Comparison of ENCODE assay signal across 1 cellular context in the genomic region with DNA sequence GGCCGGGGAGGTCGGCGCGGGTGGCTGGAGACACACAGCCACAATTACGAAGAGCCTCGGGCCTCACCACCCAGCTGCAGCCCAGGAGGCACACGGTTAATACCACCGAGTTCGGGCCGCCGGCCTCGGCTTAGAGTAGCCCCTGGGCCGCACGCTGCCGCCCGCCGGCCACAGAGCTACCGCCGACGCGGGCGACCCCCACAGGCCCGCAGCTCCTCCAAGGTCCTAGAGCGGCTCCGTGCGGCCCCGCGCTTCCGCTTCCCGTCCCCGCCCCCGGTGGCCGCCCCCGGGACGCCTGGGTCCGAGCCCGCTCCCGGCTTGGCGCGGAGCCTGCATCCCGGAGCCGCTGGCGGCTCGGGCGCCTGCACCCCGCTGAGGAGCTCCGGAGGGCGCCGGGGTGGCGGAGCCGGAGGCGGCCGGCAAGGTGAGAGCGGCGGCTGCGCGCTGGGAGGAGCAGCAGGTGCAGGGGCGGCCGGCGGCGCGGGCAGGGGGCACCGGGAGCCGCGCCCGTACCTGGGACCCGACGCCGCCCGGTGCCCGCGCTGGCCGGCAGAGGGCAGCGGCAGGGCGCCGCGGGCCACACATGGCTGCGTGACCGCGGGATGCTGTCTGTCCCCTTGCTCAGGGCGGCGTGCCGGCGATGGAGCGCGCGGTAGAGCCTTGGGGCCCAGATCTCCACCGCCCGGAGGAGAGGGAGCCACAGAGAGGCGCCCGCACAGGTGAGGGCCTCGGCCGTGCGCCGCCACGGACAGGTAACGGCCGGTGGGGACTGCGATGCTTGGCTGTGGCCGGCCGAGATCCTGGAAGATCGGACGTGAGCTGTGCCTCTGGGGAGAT.
TF ChIP-seq lines count a peak whose summit lies in the region.

A gene (plus strand): TSS at position 266 of the 837 bp plus-strand sequence. CDS start 375 bp downstream, at position 641.

TF ChIP-seq in HEK293, 187 proteins besides CTCF, POLR2A, EP300 and RAD21 (continued from another document and continues in another):
- TF ChIP-seq, protein P1, sequence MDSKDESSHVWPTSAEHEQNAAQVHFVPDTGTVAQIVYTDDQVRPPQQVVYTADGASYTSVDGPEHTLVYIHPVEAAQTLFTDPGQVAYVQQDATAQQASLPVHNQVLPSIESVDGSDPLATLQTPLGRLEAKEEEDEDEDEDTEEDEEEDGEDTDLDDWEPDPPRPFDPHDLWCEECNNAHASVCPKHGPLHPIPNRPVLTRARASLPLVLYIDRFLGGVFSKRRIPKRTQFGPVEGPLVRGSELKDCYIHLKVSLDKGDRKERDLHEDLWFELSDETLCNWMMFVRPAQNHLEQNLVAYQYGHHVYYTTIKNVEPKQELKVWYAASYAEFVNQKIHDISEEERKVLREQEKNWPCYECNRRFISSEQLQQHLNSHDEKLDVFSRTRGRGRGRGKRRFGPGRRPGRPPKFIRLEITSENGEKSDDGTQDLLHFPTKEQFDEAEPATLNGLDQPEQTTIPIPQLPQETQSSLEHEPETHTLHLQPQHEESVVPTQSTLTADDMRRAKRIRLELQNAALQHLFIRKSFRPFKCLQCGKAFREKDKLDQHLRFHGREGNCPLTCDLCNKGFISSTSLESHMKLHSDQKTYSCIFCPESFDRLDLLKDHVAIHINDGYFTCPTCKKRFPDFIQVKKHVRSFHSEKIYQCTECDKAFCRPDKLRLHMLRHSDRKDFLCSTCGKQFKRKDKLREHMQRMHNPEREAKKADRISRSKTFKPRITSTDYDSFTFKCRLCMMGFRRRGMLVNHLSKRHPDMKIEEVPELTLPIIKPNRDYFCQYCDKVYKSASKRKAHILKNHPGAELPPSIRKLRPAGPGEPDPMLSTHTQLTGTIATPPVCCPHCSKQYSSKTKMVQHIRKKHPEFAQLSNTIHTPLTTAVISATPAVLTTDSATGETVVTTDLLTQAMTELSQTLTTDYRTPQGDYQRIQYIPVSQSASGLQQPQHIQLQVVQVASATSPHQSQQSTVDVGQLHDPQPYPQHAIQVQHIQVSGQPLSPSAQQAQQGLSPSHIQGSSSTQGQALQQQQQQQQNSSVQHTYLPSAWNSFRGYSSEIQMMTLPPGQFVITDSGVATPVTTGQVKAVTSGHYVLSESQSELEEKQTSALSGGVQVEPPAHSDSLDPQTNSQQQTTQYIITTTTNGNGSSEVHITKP (tag by site-specific recombination; IDR thresholded peaks at IDR 0.05), result peak; percentile 57
- TF ChIP-seq ZFP3 (tag by site-specific recombination; IDR thresholded peaks at IDR 0.05; ENCODE audit: low read depth) (no peak), BCL11A (tag by site-specific recombination; IDR thresholded peaks at IDR 0.05; ENCODE audit: low read depth) (0 out of 2 replicates have a peak, but pooled peaks have one; percentile 31), ZNF302 (tag by site-specific recombination; IDR thresholded peaks at IDR 0.05; ENCODE audit: low read depth) (no peak), ZNF121 (tag by site-specific recombination; IDR thresholded peaks at IDR 0.05) (no peak), ZNF561 (tag by site-specific recombination; IDR thresholded peaks at IDR 0.05; ENCODE audit: borderline replicate concordance) (peak; percentile 95), WT1 (tag by site-specific recombination; IDR thresholded peaks at IDR 0.05) (no peak), ZNF701 (tag by site-specific recombination; IDR thresholded peaks at IDR 0.05) (no peak), ZNF777 (tag by site-specific recombination; IDR thresholded peaks at IDR 0.05; ENCODE audit: borderline replicate concordance) (peak; percentile 67; the same call in 1 of the 2 replicates), ZNF544 (tag by site-specific recombination; IDR thresholded peaks at IDR 0.05) (no peak), ZNF239 (tag by site-specific recombination; IDR thresholded peaks at IDR 0.05) (peak; percentile 54; the same call in 1 of the 2 replicates), ZBTB8A (tag by site-specific recombination; IDR thresholded peaks at IDR 0.05) (peak; percentile 93), ZXDB (tag by site-specific recombination; IDR thresholded peaks at IDR 0.05) (peak; percentile 92), ZNF654 (tag by site-specific recombination; IDR thresholded peaks at IDR 0.05; ENCODE audit: low read depth) (no peak), ZNF184 (tag by site-specific recombination; IDR thresholded peaks at IDR 0.05) (peak; percentile 75; the same call in 1 of the 2 replicates), MYNN (tag by site-specific recombination; IDR thresholded peaks at IDR 0.05; ENCODE audit: borderline replicate concordance) (no peak), ZBTB21 (tag by site-specific recombination; IDR thresholded peaks at IDR 0.05) (no peak), ZNF660 (tag by site-specific recombination; IDR thresholded peaks at IDR 0.05) (peak; percentile 96; the same call in 1 of the 2 replicates), ZNF416 (tag by site-specific recombination; IDR thresholded peaks at IDR 0.05) (no peak), ZNF76 (tag by site-specific recombination; IDR thresholded peaks at IDR 0.05; ENCODE audit: borderline replicate concordance, low read depth) (peak; percentile 84), ZNF768 (tag by site-specific recombination; IDR thresholded peaks at IDR 0.05) (peak; percentile 42; the same call in 1 of the 2 replicates), ZNF843 (tag by site-specific recombination; IDR thresholded peaks at IDR 0.05) (0 out of 2 replicates have a peak, but pooled peaks have one; percentile 55), ZNF677 (tag by site-specific recombination; IDR thresholded peaks at IDR 0.05) (peak; percentile 50; the same call in 1 of the 2 replicates), ZNF600 (tag by site-specific recombination; IDR thresholded peaks at IDR 0.05) (peak; percentile 79), REPIN1 (tag by site-specific recombination; IDR thresholded peaks at IDR 0.05; ENCODE audit: low read depth) (0 out of 2 replicates have a peak, but pooled peaks have one; percentile 9), ZBTB7A (tag by site-specific recombination; IDR thresholded peaks at IDR 0.05; ENCODE audit: low read depth) (peak; percentile 54; the same call in 1 of the 2 replicates), ZNF776 (tag by site-specific recombination; IDR thresholded peaks at IDR 0.05; ENCODE audit: borderline replicate concordance) (no peak), ZNF621 (tag by site-specific recombination; IDR thresholded peaks at IDR 0.05) (no peak), ZNF132 (tag by site-specific recombination; IDR thresholded peaks at IDR 0.05; ENCODE audit: borderline replicate concordance) (no peak), SCRT2 (tag by site-specific recombination; IDR thresholded peaks at IDR 0.05) (peak; percentile 44; the same call in 1 of the 2 replicates), ZNF311 (tag by site-specific recombination; IDR thresholded peaks at IDR 0.05; ENCODE audit: borderline replicate concordance) (no peak), ZNF558 (tag by site-specific recombination; IDR thresholded peaks at IDR 0.05) (no peak), YY2 (tag by site-specific recombination; IDR thresholded peaks at IDR 0.05) (peak; percentile 71), ZNF292 (tag by site-specific recombination; IDR thresholded peaks at IDR 0.05; ENCODE audit: borderline replicate concordance, low read depth) (no peak), ZNF24 (tag by site-specific recombination; IDR thresholded peaks at IDR 0.05) (peak; percentile 65; the same call in 1 of the 2 replicates), ZNF354C (tag by site-specific recombination; IDR thresholded peaks at IDR 0.05; ENCODE audit: borderline replicate concordance, low read depth) (no peak), ZFHX2 (tag by site-specific recombination; conservative IDR thresholded peaks at IDR 0.05) (peak; percentile 90), ZSCAN30 (tag by site-specific recombination; IDR thresholded peaks at IDR 0.05) (peak; percentile 92), EGR2 (tag by site-specific recombination; IDR thresholded peaks at IDR 0.05; ENCODE audit: low read depth) (peak; percentile 77), GFI1B (tag by site-specific recombination; IDR thresholded peaks at IDR 0.05) (no peak), ZEB2 (tag by site-specific recombination; IDR thresholded peaks at IDR 0.05) (peak; percentile 96)
- TF ChIP-seq, protein P2, sequence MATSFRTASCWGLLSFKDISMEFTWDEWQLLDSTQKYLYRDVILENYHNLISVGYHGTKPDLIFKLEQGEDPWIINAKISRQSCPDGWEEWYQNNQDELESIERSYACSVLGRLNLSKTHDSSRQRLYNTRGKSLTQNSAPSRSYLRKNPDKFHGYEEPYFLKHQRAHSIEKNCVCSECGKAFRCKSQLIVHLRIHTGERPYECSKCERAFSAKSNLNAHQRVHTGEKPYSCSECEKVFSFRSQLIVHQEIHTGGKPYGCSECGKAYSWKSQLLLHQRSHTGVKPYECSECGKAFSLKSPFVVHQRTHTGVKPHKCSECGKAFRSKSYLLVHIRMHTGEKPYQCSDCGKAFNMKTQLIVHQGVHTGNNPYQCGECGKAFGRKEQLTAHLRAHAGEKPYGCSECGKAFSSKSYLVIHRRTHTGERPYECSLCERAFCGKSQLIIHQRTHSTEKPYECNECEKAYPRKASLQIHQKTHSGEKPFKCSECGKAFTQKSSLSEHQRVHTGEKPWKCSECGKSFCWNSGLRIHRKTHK (tag by site-specific recombination; IDR thresholded peaks at IDR 0.05), result no peak
- TF ChIP-seq, protein P3, sequence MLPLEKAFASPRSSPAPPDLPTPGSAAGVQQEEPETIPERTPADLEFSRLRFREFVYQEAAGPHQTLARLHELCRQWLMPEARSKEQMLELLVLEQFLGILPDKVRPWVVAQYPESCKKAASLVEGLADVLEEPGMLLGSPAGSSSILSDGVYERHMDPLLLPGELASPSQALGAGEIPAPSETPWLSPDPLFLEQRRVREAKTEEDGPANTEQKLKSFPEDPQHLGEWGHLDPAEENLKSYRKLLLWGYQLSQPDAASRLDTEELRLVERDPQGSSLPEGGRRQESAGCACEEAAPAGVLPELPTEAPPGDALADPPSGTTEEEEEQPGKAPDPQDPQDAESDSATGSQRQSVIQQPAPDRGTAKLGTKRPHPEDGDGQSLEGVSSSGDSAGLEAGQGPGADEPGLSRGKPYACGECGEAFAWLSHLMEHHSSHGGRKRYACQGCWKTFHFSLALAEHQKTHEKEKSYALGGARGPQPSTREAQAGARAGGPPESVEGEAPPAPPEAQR (tag by site-specific recombination; IDR thresholded peaks at IDR 0.05), result peak; percentile 43
- TF ChIP-seq, protein P4, sequence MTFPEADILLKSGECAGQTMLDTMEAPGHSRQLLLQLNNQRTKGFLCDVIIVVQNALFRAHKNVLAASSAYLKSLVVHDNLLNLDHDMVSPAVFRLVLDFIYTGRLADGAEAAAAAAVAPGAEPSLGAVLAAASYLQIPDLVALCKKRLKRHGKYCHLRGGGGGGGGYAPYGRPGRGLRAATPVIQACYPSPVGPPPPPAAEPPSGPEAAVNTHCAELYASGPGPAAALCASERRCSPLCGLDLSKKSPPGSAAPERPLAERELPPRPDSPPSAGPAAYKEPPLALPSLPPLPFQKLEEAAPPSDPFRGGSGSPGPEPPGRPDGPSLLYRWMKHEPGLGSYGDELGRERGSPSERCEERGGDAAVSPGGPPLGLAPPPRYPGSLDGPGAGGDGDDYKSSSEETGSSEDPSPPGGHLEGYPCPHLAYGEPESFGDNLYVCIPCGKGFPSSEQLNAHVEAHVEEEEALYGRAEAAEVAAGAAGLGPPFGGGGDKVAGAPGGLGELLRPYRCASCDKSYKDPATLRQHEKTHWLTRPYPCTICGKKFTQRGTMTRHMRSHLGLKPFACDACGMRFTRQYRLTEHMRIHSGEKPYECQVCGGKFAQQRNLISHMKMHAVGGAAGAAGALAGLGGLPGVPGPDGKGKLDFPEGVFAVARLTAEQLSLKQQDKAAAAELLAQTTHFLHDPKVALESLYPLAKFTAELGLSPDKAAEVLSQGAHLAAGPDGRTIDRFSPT (tag by site-specific recombination; IDR thresholded peaks at IDR 0.05), result peak; percentile 58; the same call in 1 of the 2 replicates
- TF ChIP-seq, protein P5, sequence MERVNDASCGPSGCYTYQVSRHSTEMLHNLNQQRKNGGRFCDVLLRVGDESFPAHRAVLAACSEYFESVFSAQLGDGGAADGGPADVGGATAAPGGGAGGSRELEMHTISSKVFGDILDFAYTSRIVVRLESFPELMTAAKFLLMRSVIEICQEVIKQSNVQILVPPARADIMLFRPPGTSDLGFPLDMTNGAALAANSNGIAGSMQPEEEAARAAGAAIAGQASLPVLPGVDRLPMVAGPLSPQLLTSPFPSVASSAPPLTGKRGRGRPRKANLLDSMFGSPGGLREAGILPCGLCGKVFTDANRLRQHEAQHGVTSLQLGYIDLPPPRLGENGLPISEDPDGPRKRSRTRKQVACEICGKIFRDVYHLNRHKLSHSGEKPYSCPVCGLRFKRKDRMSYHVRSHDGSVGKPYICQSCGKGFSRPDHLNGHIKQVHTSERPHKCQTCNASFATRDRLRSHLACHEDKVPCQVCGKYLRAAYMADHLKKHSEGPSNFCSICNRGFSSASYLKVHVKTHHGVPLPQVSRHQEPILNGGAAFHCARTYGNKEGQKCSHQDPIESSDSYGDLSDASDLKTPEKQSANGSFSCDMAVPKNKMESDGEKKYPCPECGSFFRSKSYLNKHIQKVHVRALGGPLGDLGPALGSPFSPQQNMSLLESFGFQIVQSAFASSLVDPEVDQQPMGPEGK (tag by site-specific recombination; IDR thresholded peaks at IDR 0.05), result peak; percentile 66
- TF ChIP-seq, protein P6, sequence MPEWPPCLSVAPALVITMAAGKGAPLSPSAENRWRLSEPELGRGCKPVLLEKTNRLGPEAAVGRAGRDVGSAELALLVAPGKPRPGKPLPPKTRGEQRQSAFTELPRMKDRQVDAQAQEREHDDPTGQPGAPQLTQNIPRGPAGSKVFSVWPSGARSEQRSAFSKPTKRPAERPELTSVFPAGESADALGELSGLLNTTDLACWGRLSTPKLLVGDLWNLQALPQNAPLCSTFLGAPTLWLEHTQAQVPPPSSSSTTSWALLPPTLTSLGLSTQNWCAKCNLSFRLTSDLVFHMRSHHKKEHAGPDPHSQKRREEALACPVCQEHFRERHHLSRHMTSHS (tag by site-specific recombination; IDR thresholded peaks at IDR 0.05), result no peak
- TF ChIP-seq, protein P7, sequence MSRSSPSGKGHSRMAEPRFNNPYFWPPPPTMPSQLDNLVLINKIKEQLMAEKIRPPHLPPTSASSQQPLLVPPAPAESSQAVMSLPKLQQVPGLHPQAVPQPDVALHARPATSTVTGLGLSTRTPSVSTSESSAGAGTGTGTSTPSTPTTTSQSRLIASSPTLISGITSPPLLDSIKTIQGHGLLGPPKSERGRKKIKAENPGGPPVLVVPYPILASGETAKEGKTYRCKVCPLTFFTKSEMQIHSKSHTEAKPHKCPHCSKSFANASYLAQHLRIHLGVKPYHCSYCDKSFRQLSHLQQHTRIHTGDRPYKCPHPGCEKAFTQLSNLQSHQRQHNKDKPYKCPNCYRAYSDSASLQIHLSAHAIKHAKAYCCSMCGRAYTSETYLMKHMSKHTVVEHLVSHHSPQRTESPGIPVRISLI (tag by site-specific recombination; IDR thresholded peaks at IDR 0.05), result no peak
- TF ChIP-seq, protein P8, sequence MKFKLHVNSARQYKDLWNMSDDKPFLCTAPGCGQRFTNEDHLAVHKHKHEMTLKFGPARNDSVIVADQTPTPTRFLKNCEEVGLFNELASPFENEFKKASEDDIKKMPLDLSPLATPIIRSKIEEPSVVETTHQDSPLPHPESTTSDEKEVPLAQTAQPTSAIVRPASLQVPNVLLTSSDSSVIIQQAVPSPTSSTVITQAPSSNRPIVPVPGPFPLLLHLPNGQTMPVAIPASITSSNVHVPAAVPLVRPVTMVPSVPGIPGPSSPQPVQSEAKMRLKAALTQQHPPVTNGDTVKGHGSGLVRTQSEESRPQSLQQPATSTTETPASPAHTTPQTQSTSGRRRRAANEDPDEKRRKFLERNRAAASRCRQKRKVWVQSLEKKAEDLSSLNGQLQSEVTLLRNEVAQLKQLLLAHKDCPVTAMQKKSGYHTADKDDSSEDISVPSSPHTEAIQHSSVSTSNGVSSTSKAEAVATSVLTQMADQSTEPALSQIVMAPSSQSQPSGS (tag by site-specific recombination; IDR thresholded peaks at IDR 0.05; ENCODE audit: low read depth), result no peak
